Comparison of ENCODE assay signal across 9 cellular contexts in genomic region chr2:230472619-230473018, GRCh38. TPM values are rescaled to one million over a fixed set of nuclear protein-coding genes. Genes with fewer than 3 reads are reported as not detected.
DNase-seq lines count a peak whose midpoint lies in the region; ATAC-seq lines count a peak whose summit lies in the region.
"Had no signal": no experiment of that assay in that cellular context is flagged by ENCODE, and none has a peak within 500 bp of the region (broad histone marks: within the 10 kb centered on the region; RNA-seq: fewer than 3 reads in every experiment).

No MANE protein-coding gene starts in this region.

- ATAC-seq in GM21786 (IDR thresholded peaks at IDR 0.05; ENCODE audit: unreplicated experiment) (no peak), GM21717 (IDR thresholded peaks at IDR 0.05; ENCODE audit: unreplicated experiment) (no peak)

- DNase-seq in CD1c-positive myeloid dendritic cell (ENCODE audit: extremely low spot score) (peak; percentile 34), HK-2 (ENCODE audit: unreplicated experiment) (peak; percentile 14), myocyte (ENCODE audit: low read depth) (peak; percentile 12), KG1 (lab: John Stamatoyannopoulos, UW) (no peak), NCI-H2107 (lab: John Stamatoyannopoulos, UW) (no peak)
- DNase-seq in activated T-cell treated with anti-CD3 and anti-CD28 coated beads, Interleukin-2, amount 50 U/mL, for 48 hours, result peak; percentile 63 to 65
- DNase-seq: NCI-H1930 had no signal

RNA-seq across cellular contexts. Expression of gene SP100, which starts 56.6 kb away (rescaled TPM):
- total RNA-seq in myocyte, result 55.3 and 92.6 TPM in 2 replicates
- 31.1 TPM for polyA plus RNA-seq in myocyte (2012)

Comparison
In these comparisons a context has a peak if more than half of its experiments do, and no peak if none do; other contexts are left out.
1. DNase-seq: peak in CD1c-positive myeloid dendritic cell (single experiment), HK-2 (single experiment), activated T-cell treated with anti-CD3 and anti-CD28 coated beads, Interleukin-2, amount 50 U/mL, for 48 hours (2 of 2) and myocyte (single experiment); none in KG1 (single experiment) and NCI-H2107 (single experiment).